ENCODE assay signal across 10 cellular contexts in genomic region chr2:219688560-219689445, GRCh38.
DNase-seq lines count a peak whose midpoint lies in the region; ATAC-seq and TF ChIP-seq lines count a peak whose summit lies in the region.
"Had no signal": no experiment of that assay in that cellular context is flagged by ENCODE, and none has a peak within 500 bp of the region (broad histone marks: within the 10 kb centered on the region; RNA-seq: fewer than 3 reads in every experiment).

No MANE protein-coding gene starts in this region.

- WGBS in thymus, result 87% methylated on average over 23 of the region's 23 CpGs

- no peak for TF ChIP-seq RAD21 in HCT116 (IDR thresholded peaks at IDR 0.05; ENCODE audit: low read depth)

- TF ChIP-seq CTCF in HCT116 (IDR thresholded peaks at IDR 0.05 in 2 of 3, conservative IDR thresholded peaks at IDR 0.05 in 1 of 3; ENCODE audit: borderline replicate concordance in 1 of 3, insufficient read depth in 1 of 3, low read depth in 2 of 3, low read length in 2 of 3), result no peak

- peak overlapping the region; percentile 80 for H3K4me2 ChIP-seq in HCT116 (ENCODE audit: low read length)

- H3K9me2 ChIP-seq in HCT116 (ENCODE audit: insufficient read depth), result no peaks in the 10 kb centered on the region

- BruUV-seq in HCT116 (replicated peaks; lab: Mats Ljungman, UMichigan), result TSS peak; percentile 36

- peak; percentile 20 for ATAC-seq in HCT116
- ATAC-seq in activated T-helper 17 cell treated with anti-CD3 and anti-CD28 coated beads, Interleukin-2, amount 50 U/mL, for 72 hours (replicated peaks), result peak; percentile 36
- ATAC-seq in Right ventricle myocardium superior (ENCODE audit: poor library complexity), result peak; percentile 72
- ATAC-seq in GM19455 (IDR thresholded peaks at IDR 0.05; ENCODE audit: unreplicated experiment), result no peak
- no peak for ATAC-seq in HG03097 (IDR thresholded peaks at IDR 0.05; ENCODE audit: low FRiP score, unreplicated experiment)

- intact Hi-C loops in HCT116 (cut with micrococcal nuclease) (loop anchor here (1.0 to 5.0 kb wide), 6 partner anchors 10 to 302 kb away; partner anchors contain the start of genes DNPEP and GMPPA), Right ventricle myocardium superior (cut with DNase I) (loop anchor here (5.0 kb wide), 1 partner anchor 147 kb away; the partner anchor contains the start of genes CHPF and TMEM198)

- peak overlapping the region; percentile 80 for H3K9ac ChIP-seq in HCT116 (ENCODE audit: low read length)

- CTCF ChIA-PET in HCT116 (lab: Charles Lee), result interaction anchor here (0.7 to 2.4 kb wide), 12 partner anchors 11 to 193 kb away, joined by 3 to 16 read pairs (median 6); partner anchors contain the start of genes CHPF and TMEM198

- H3K27me3 Mint-ChIP-seq in activated T-helper 17 cell treated with anti-CD3 and anti-CD28 coated beads, Interleukin-2, amount 50 U/mL, for 72 hours, result peaks cover 38% of the 10 kb centered on the region

- DNase-seq in HCT116 (ENCODE audit: low read depth, low spot score) (peak; percentile 76), Right ventricle myocardium superior (peak; percentile 51)
- no peak for DNase-seq in activated CD4-positive, alpha-beta T cell treated with anti-CD3 and anti-CD28 coated beads for 1 hour
- DNase-seq in activated CD4-positive, CD25-positive, alpha-beta regulatory T cell (lab: John Stamatoyannopoulos, UW), result no peak

- no peak for TF ChIP-seq POLR2A in HCT116 (IDR thresholded peaks at IDR 0.05; ENCODE audit: borderline replicate concordance, extremely low read depth, insufficient read depth, insufficient read length)

- H3K9me3 Mint-ChIP-seq in activated T-helper 17 cell treated with anti-CD3 and anti-CD28 coated beads, Interleukin-2, amount 50 U/mL, for 72 hours, result no peaks in the 10 kb centered on the region

- peaks cover 65 to 96% of the 10 kb centered on the region in 2 experiments for H3K4me1 ChIP-seq in HCT116 (ENCODE audit: control insufficient read depth in 1 of 2, insufficient read depth in 2 of 2, low read length in 2 of 2)
- no peaks in the 10 kb centered on the region for H3K4me1 ChIP-seq in thymus (ENCODE audit: control insufficient read depth, insufficient read depth, low read length)

- H2AFZ ChIP-seq in HCT116 (ENCODE audit: low read depth, low read length, poor library complexity, severe bottlenecking), result no peak overlapping the region

- peak overlapping the region; percentile 61 to 72 for H3K4me3 ChIP-seq in HCT116 (replicated peaks in 1 of 2; ENCODE audit: low read depth in 1 of 2, low read length in 2 of 2)
- H3K4me3 ChIP-seq in thymus (ENCODE audit: low read length), result no peak overlapping the region

- H3K4me1 Mint-ChIP-seq in activated T-helper 17 cell treated with anti-CD3 and anti-CD28 coated beads, Interleukin-2, amount 50 U/mL, for 72 hours, result no peaks in the 10 kb centered on the region

- H3K27me3 ChIP-seq in HCT116 (ENCODE audit: insufficient read depth, low read length) (no peaks in the 10 kb centered on the region), thymus (ENCODE audit: control insufficient read depth, insufficient read depth) (no peaks in the 10 kb centered on the region)

- RAD21 ChIA-PET in HCT116 (lab: Charles Lee; ENCODE audit: low non-redundant PET in 1 of 2, low total read pairs in 2 of 2, uncharacterized antibody in 2 of 2, unreplicated experiment in 2 of 2), result no interaction called here

- H3K4me3 Mint-ChIP-seq in activated T-helper 17 cell treated with anti-CD3 and anti-CD28 coated beads, Interleukin-2, amount 50 U/mL, for 72 hours, result no peak overlapping the region
- H3K4me3 Mint-ChIP-seq: dendritic cell treated with granulocyte-macrophage colony-stimulating factor and Interleukin-4, amounts not matched to agents 40 ng/mL and 50 ng/mL, for 4 days; IgD-negative memory B cell had no signal

- H3K36me3 ChIP-seq in HCT116 (ENCODE audit: control insufficient read depth in 1 of 2, insufficient read depth in 2 of 2, low read length in 2 of 2) (peaks cover 0 to 19% of the 10 kb centered on the region in 2 experiments; a peak in 1 of 4 replicates), thymus (ENCODE audit: control insufficient read depth, insufficient read depth) (no peaks in the 10 kb centered on the region)

- POLR2A ChIA-PET in HCT116 (lab: Charles Lee), result interaction anchor here (0.9 to 3.6 kb wide), 11 partner anchors 10 to 190 kb away, joined by 3 to 19 read pairs (median 4); partner anchors contain the start of genes CHPF, GMPPA and TMEM198

- H3K9me3 ChIP-seq in HCT116 (ENCODE audit: control insufficient read depth in 1 of 2, insufficient read depth in 1 of 2, low read depth in 1 of 2, low read length in 2 of 2), result no peaks in the 10 kb centered on the region
- no peaks in the 10 kb centered on the region for H3K9me3 ChIP-seq in thymus (ENCODE audit: control insufficient read depth)

- H4K20me1 ChIP-seq in HCT116 (ENCODE audit: insufficient read depth), result no peaks in the 10 kb centered on the region

- H3K79me2 ChIP-seq in HCT116 (ENCODE audit: insufficient read depth, low read length), result peaks cover 59% of the 10 kb centered on the region

- H3K27ac Mint-ChIP-seq in activated T-helper 17 cell treated with anti-CD3 and anti-CD28 coated beads, Interleukin-2, amount 50 U/mL, for 72 hours, result no peak overlapping the region
- H3K27ac Mint-ChIP-seq: dendritic cell treated with granulocyte-macrophage colony-stimulating factor and Interleukin-4, amounts not matched to agents 40 ng/mL and 50 ng/mL, for 4 days had no signal

- H3K36me3 Mint-ChIP-seq in activated T-helper 17 cell treated with anti-CD3 and anti-CD28 coated beads, Interleukin-2, amount 50 U/mL, for 72 hours (ENCODE audit: low read depth), result no peaks in the 10 kb centered on the region
- H3K36me3 Mint-ChIP-seq: IgD-negative memory B cell had no signal

- H3K27ac ChIP-seq in HCT116 (ENCODE audit: low read depth, low read length), result peak overlapping the region; percentile 98
- peak overlapping the region; percentile 39 for H3K27ac ChIP-seq in thymus (ENCODE audit: low read depth)

TF ChIP-seq in HCT116, 20 proteins besides CTCF, POLR2A, EP300 and RAD21:
- TF ChIP-seq POLR2AphosphoS5 (IDR thresholded peaks at IDR 0.05; ENCODE audit: low read depth, low read length) (peak; percentile 19; the same call in 1 of the 2 replicates), YY1 (IDR thresholded peaks at IDR 0.05; ENCODE audit: extremely low read depth, insufficient replicate concordance, low read depth, low read length) (no peak), SIN3A (IDR thresholded peaks at IDR 0.05; ENCODE audit: low read depth) (no peak), FOSL1 (IDR thresholded peaks at IDR 0.05; ENCODE audit: low read depth) (no peak), SRF (IDR thresholded peaks at IDR 0.05; ENCODE audit: low read depth) (no peak), ZNF274 (IDR thresholded peaks at IDR 0.05; ENCODE audit: low read depth, low read length) (no peak), ZFX (IDR thresholded peaks at IDR 0.05) (0 out of 2 replicates have a peak, but pooled peaks have one; percentile 1), TCF7L2 (IDR thresholded peaks at IDR 0.05; ENCODE audit: borderline replicate concordance, extremely low read depth, insufficient read depth, insufficient read length) (no peak), MAX (IDR thresholded peaks at IDR 0.05) (no peak), CEBPB (IDR thresholded peaks at IDR 0.05; ENCODE audit: low read depth) (no peak), EZH2phosphoT487 (IDR thresholded peaks at IDR 0.05; ENCODE audit: borderline replicate concordance) (no peak), REST (IDR thresholded peaks at IDR 0.05; ENCODE audit: low read depth) (no peak), ELF1 (IDR thresholded peaks at IDR 0.05; ENCODE audit: borderline replicate concordance, low read depth) (no peak), EZH2 (IDR thresholded peaks at IDR 0.05) (no peak), EGR1 (IDR thresholded peaks at IDR 0.05; ENCODE audit: low read depth) (no peak), CBX3 (IDR thresholded peaks at IDR 0.05; ENCODE audit: low read depth) (no peak)

Comparison
In these comparisons a context has a peak if more than half of its experiments do, and no peak if none do; other contexts are left out.
1. ATAC-seq: peak in HCT116 (single experiment), activated T-helper 17 cell treated with anti-CD3 and anti-CD28 coated beads, Interleukin-2, amount 50 U/mL, for 72 hours (single experiment) and Right ventricle myocardium superior (single experiment); none in GM19455 (single experiment) and HG03097 (single experiment).
2. DNase-seq: peak in HCT116 (single experiment) and Right ventricle myocardium superior (single experiment); none in activated CD4-positive, alpha-beta T cell treated with anti-CD3 and anti-CD28 coated beads for 1 hour (single experiment) and activated CD4-positive, CD25-positive, alpha-beta regulatory T cell (0 of 4).